11 cellular contexts compared by ENCODE assay signal in the genomic region with DNA sequence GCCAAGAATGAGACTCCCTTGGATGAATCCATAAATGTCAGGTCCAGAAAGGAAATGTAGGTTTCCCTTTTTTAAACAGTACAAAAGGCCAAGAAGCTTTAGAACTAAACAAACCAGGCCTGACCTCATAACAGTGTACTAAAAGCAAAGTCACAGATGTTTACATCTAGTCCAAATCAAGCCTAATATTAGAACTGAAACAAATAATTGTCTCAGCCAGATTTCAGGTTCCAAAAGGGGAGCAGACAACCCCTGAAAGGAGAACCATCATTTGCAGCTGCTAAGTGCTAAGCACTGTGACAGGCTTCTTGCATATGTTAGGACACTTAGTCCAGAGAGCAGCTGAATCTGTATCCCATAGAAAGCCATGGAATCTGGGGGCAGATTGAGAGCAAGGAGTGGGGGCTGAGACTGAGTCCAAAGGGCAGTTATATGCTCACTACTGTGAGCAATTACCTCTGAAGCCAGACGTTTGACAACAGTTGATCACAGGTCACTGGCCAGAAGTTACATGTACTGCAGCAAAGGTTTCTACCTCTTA.
A peak's percentile ranks its signal among the peaks of the same experiment; 100 is the strongest.
DNase-seq lines count a peak whose midpoint lies in the region; ATAC-seq and TF ChIP-seq lines count a peak whose summit lies in the region.
"Had no signal": no experiment of that assay in that cellular context is flagged by ENCODE, and none has a peak within 500 bp of the region (broad histone marks: within the 10 kb centered on the region; RNA-seq: fewer than 3 reads in every experiment).

No MANE protein-coding gene starts in this region.

- no peaks in the 10 kb centered on the region for H3K9me3 Mint-ChIP-seq in stimulated activated naive B cell treated with anti-CD40 and anti-IgM and Interleukin-4, amounts not matched to agents 10 μg/mL and 1 μg/mL and 100 μg/mL, for 72 hours

- H3K4me3 Mint-ChIP-seq in stimulated activated naive B cell treated with anti-CD40 and anti-IgM and Interleukin-4, amounts not matched to agents 10 μg/mL and 1 μg/mL and 100 μg/mL, for 72 hours = no peak overlapping the region

- no peak overlapping the region for H3K27ac Mint-ChIP-seq in stimulated activated naive B cell treated with anti-CD40 and anti-IgM and Interleukin-4, amounts not matched to agents 10 μg/mL and 1 μg/mL and 100 μg/mL, for 72 hours

- H3K27me3 Mint-ChIP-seq in stimulated activated naive B cell treated with anti-CD40 and anti-IgM and Interleukin-4, amounts not matched to agents 10 μg/mL and 1 μg/mL and 100 μg/mL, for 72 hours = peaks cover 0 to 12% of the 10 kb centered on the region in 2 donors

- no peaks in the 10 kb centered on the region for H3K4me1 Mint-ChIP-seq in stimulated activated naive B cell treated with anti-CD40 and anti-IgM and Interleukin-4, amounts not matched to agents 10 μg/mL and 1 μg/mL and 100 μg/mL, for 72 hours

- in situ Hi-C loops in GM13977 (cut with MboI; ENCODE audit: low pct_unique_long_range_greater_than_20kb, low sequenced_read_pairs, unreplicated experiment) = no loop called here

- H3K36me3 Mint-ChIP-seq in stimulated activated naive B cell treated with anti-CD40 and anti-IgM and Interleukin-4, amounts not matched to agents 10 μg/mL and 1 μg/mL and 100 μg/mL, for 72 hours = no peaks in the 10 kb centered on the region

- DNase-seq in left kidney (ENCODE audit: low read depth, low spot score) (peak; percentile 42), GM19238 (ENCODE audit: insufficient read length, low spot score) (no peak), GM13977 (ENCODE audit: low spot score) (no peak)
- no peak for DNase-seq in stimulated activated CD4-positive, alpha-beta T cell treated with anti-CD3 and anti-CD28 coated beads, Interleukin-4, amount 100 ng/mL, for 1 hour
- DNase-seq in stimulated activated naive B cell treated with anti-CD40 and anti-IgM and Interleukin-4, amounts not matched to agents 10 μg/mL and 1 μg/mL and 100 μg/mL, for 72 hours = no peak
- DNase-seq: adrenal gland, glutamatergic neuron, NCI-H82 had no signal

- ATAC-seq in GM18498 (IDR thresholded peaks at IDR 0.05; ENCODE audit: unreplicated experiment) (peak; percentile 89), GM21723 (IDR thresholded peaks at IDR 0.05; ENCODE audit: unreplicated experiment) (peak; percentile 81), HG03575 (IDR thresholded peaks at IDR 0.05; ENCODE audit: extremely low read depth, insufficient number of reproducible peaks, low FRiP score, unreplicated experiment) (peak; percentile 61)
- ATAC-seq in stimulated activated naive B cell treated with anti-CD40 and anti-IgM and Interleukin-4, amounts not matched to agents 10 μg/mL and 1 μg/mL and 100 μg/mL, for 72 hours (replicated peaks) = no peak

- TF ChIP-seq CTCF in GM13977 (IDR thresholded peaks at IDR 0.05; ENCODE audit: extremely low read depth, insufficient read depth, missing control alignments) = no peak

Comparison
In these comparisons a context has a peak if more than half of its experiments do, and no peak if none do; other contexts are left out.
1. ATAC-seq: peak in GM18498 (single experiment), GM21723 (single experiment) and HG03575 (single experiment); none in stimulated activated naive B cell treated with anti-CD40 and anti-IgM and Interleukin-4, amounts not matched to agents 10 μg/mL and 1 μg/mL and 100 μg/mL, for 72 hours (0 of 2).